ENCODE assay signal across 25 cellular contexts in the genomic region with DNA sequence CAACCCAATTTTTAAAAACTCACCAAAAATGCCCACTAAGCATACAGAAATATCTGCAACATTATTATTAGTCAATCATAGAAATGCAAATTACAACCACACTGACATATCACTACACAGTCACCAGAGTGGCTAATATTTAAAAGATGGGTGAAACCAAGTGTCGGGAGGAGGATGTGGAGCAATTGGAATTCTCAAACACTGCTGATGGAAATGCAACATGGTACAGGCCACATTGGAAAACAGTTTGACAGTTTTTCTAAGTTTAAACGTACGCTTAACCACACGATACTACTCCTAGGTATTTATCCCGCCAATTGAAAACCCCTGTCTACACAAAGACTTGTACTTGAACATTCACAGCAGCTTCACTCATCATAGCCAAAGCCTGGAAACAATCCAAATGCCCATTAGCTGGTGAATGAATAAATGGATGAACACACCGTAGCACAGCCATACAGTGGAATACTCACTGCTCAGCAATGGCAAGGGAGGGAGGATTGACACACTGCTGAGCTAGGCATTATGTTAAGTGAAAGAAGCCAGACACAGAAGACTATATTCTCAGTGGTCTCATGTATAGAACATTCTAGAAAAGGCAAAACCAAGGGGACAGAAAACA. TPM values are rescaled to one million over a fixed set of nuclear protein-coding genes. Genes with fewer than 3 reads are reported as not detected.
A peak's percentile ranks its signal among the peaks of the same experiment; 100 is the strongest.
DNase-seq lines count a peak whose midpoint lies in the region; TF ChIP-seq lines count a peak whose summit lies in the region.
"Had no signal": no experiment of that assay in that cellular context is flagged by ENCODE, and none has a peak within 500 bp of the region (broad histone marks: within the 10 kb centered on the region; RNA-seq: fewer than 3 reads in every experiment).

No MANE protein-coding gene starts in this region.

- peaks cover 10% of the 10 kb centered on the region; the same call in 1 of the 2 replicates for H3K27me3 ChIP-seq in OCI-LY3 (ENCODE audit: low read depth, low read length)
- no peaks in the 10 kb centered on the region for H3K27me3 ChIP-seq in CD4-positive, alpha-beta memory T cell (ENCODE audit: insufficient read depth, low read length)
- H3K27me3 ChIP-seq: BLaER1 had no signal

- H3K27ac Mint-ChIP-seq in CD4-positive, alpha-beta memory T cell, result no peak overlapping the region
- H3K27ac Mint-ChIP-seq: stimulated activated naive CD8-positive, alpha-beta T cell treated with anti-CD3 and anti-CD28 coated beads, Interleukin-15, amount 100 ng/mL, for 72 hours; T-cell; type B pancreatic cell had no signal

- no peak overlapping the region for H3K27ac ChIP-seq in OCI-LY3 (ENCODE audit: low read length)
- no peak overlapping the region for H3K27ac ChIP-seq in CD4-positive, alpha-beta memory T cell (ENCODE audit: low read depth, low read length)
- H3K27ac ChIP-seq: 22Rv1, BLaER1, gastroesophageal sphincter, left lung, prostate gland, VCaP had no signal

- no peaks in the 10 kb centered on the region for H3K79me2 ChIP-seq in OCI-LY3 (ENCODE audit: low read length)

- no peak overlapping the region for H3K4me3 Mint-ChIP-seq in CD4-positive, alpha-beta memory T cell
- H3K4me3 Mint-ChIP-seq: central memory CD8-positive, alpha-beta T cell; stimulated activated naive CD8-positive, alpha-beta T cell treated with anti-CD3 and anti-CD28 coated beads, Interleukin-15, amount 100 ng/mL, for 72 hours; T-cell; type B pancreatic cell had no signal

- intact Hi-C loops in CD4-positive, alpha-beta memory T cell (cut with micrococcal nuclease), result no loop called here

- POLR2A ChIA-PET in CD4-positive, alpha-beta memory T cell (lab: Charles Lee; ENCODE audit: partially characterized antibody), result no interaction called here

- peaks cover 8 to 18% of the 10 kb centered on the region in 2 donors for H3K27me3 Mint-ChIP-seq in CD4-positive, alpha-beta memory T cell
- H3K27me3 Mint-ChIP-seq: stimulated activated naive CD8-positive, alpha-beta T cell treated with anti-CD3 and anti-CD28 coated beads, Interleukin-15, amount 100 ng/mL, for 72 hours had no signal

- H3K36me3 Mint-ChIP-seq in CD4-positive, alpha-beta memory T cell, result no peaks in the 10 kb centered on the region
- H3K36me3 Mint-ChIP-seq: T-cell, type B pancreatic cell had no signal

- TF ChIP-seq CTCF in OCI-LY3 (IDR thresholded peaks at IDR 0.05; ENCODE audit: low read depth, low read length), result no peak

- no peaks in the 10 kb centered on the region for H4K20me1 ChIP-seq in OCI-LY3 (ENCODE audit: insufficient read depth, low read length)
- H4K20me1 ChIP-seq: BLaER1 had no signal

- H3K9ac ChIP-seq in OCI-LY3 (ENCODE audit: low read length), result no peak overlapping the region
- H3K9ac ChIP-seq: BLaER1 had no signal

- no peaks in the 10 kb centered on the region for H3K36me3 ChIP-seq in OCI-LY3 (replicated peaks; ENCODE audit: low read depth, low read length)
- no peaks in the 10 kb centered on the region for H3K36me3 ChIP-seq in CD4-positive, alpha-beta memory T cell (ENCODE audit: insufficient read depth, low read length)
- H3K36me3 ChIP-seq: BLaER1, gastroesophageal sphincter, HAP-1, left lung, prostate gland had no signal

- peaks cover 0 to 4% (median 0%) of the 10 kb centered on the region in 8 donors for H3K9me3 Mint-ChIP-seq in CD4-positive, alpha-beta memory T cell
- H3K9me3 Mint-ChIP-seq: central memory CD8-positive, alpha-beta T cell; stimulated activated naive CD8-positive, alpha-beta T cell treated with anti-CD3 and anti-CD28 coated beads, Interleukin-15, amount 100 ng/mL, for 72 hours had no signal

- peaks cover 0 to under 1% (median under 1%) of the 10 kb centered on the region in 4 donors for H3K4me1 Mint-ChIP-seq in CD4-positive, alpha-beta memory T cell
- H3K4me1 Mint-ChIP-seq: central memory CD8-positive, alpha-beta T cell had no signal

- CTCF ChIA-PET in CD4-positive, alpha-beta memory T cell (lab: Charles Lee; ENCODE audit: partially characterized antibody), result no interaction called here

- H3K4me1 ChIP-seq in OCI-LY3 (ENCODE audit: low read length), result peaks cover 22% of the 10 kb centered on the region
- H3K4me1 ChIP-seq in CD4-positive, alpha-beta memory T cell (ENCODE audit: insufficient read depth, low read length), result no peaks in the 10 kb centered on the region
- H3K4me1 ChIP-seq: gastroesophageal sphincter, HAP-1, left lung, prostate gland had no signal

- H3K9me3 ChIP-seq in OCI-LY3 (ENCODE audit: insufficient read depth, low read length), result no peaks in the 10 kb centered on the region
- H3K9me3 ChIP-seq in CD4-positive, alpha-beta memory T cell (ENCODE audit: control insufficient read depth in 1 of 2, low read length in 2 of 2), result no peaks in the 10 kb centered on the region
- H3K9me3 ChIP-seq: HAP-1, left lung, prostate gland had no signal

- H3K4me3 ChIP-seq in OCI-LY3 (ENCODE audit: low read length), result 0 out of 2 replicates have a peak overlapping the region, but pooled peaks have one; percentile 2
- no peak overlapping the region for H3K4me3 ChIP-seq in CD4-positive, alpha-beta memory T cell (ENCODE audit: low read length in 2 of 2)
- H3K4me3 ChIP-seq: BLaER1, gastroesophageal sphincter, HAP-1, left lung, prostate gland had no signal

- H3K4me2 ChIP-seq in OCI-LY3 (ENCODE audit: low read length), result peak overlapping the region; percentile 30
- H3K4me2 ChIP-seq: BLaER1 had no signal

- 0 out of 2 replicates have a peak overlapping the region, but pooled peaks have one; percentile 5 for H2AFZ ChIP-seq in OCI-LY3 (ENCODE audit: low read depth, low read length)

- DNase-seq in DMS 273 (lab: John Stamatoyannopoulos, UW; ENCODE audit: unreplicated experiment) (peak; percentile 62), DMS 273 treated with DMSO at 0.1 percent for 48 hours (lab: John Stamatoyannopoulos, UW) (no peak), NCI-H128 (lab: John Stamatoyannopoulos, UW; ENCODE audit: unreplicated experiment) (peak; percentile 72), kidney glomerular epithelial cell (lab: John Stamatoyannopoulos, UW) (peak; percentile 78), AG08395 (ENCODE audit: low spot score) (no peak), NCI-H146 (lab: John Stamatoyannopoulos, UW) (no peak)
- DNase-seq in CD4-positive, alpha-beta memory T cell, result no peak
- DNase-seq: activated CD4-positive, alpha-beta T cell treated with anti-CD3 and anti-CD28 coated beads, Interleukin-2, amount 50 U/mL, for 48 hours; left lung; MM.1S; NCI-H446 treated with DMSO at 0.1 percent for 48 hours; OCI-M1; SIG-M5; stimulated activated naive CD8-positive, alpha-beta T cell treated with anti-CD3 and anti-CD28 coated beads, Interleukin-15, amount 100 ng/mL, for 72 hours; T-cell had no signal

RNA-seq across cellular contexts. Expression of a gene that starts 16.3 kb away (rescaled TPM):
- under 1 TPM in 1 of 2 experiments, not detected in 1; 0.33 TPM for total RNA-seq in CD4-positive, alpha-beta memory T cell
- polyA plus RNA-seq in CD4-positive, alpha-beta memory T cell, result under 1 TPM in 1 of 2 donors, not detected in 1; 0.38 TPM

RNA-seq across cellular contexts. Expression of a gene that starts 27.9 kb away (rescaled TPM):
- 10 to 100 TPM; 62.7 to 63.2 TPM for total RNA-seq in CD4-positive, alpha-beta memory T cell
- 10 to 100 TPM; 41.6 to 42.5 TPM for polyA plus RNA-seq in CD4-positive, alpha-beta memory T cell

RNA-seq across cellular contexts. Expression of a gene that starts 31.8 kb away (rescaled TPM):
- total RNA-seq in CD4-positive, alpha-beta memory T cell, result not detected
- not detected for polyA plus RNA-seq in CD4-positive, alpha-beta memory T cell
- total RNA-seq: gastroesophageal sphincter, mononuclear cell, prostate gland, T-cell had no signal

RNA-seq across cellular contexts. Expression of a gene that starts 49.6 kb away (rescaled TPM):
- 10 to 100 TPM; 48.7 to 61.0 TPM for total RNA-seq in CD4-positive, alpha-beta memory T cell
- polyA plus RNA-seq in CD4-positive, alpha-beta memory T cell, result 10 to 100 TPM; 89.4 to 94.4 TPM

Comparison
In these comparisons a context has a peak if more than half of its experiments do, and no peak if none do; other contexts are left out.
1. DNase-seq: peak in DMS 273 (single experiment), NCI-H128 (single experiment) and kidney glomerular epithelial cell (single experiment); none in DMS 273 treated with DMSO at 0.1 percent for 48 hours (single experiment), AG08395 (single experiment), NCI-H146 (single experiment) and CD4-positive, alpha-beta memory T cell (0 of 5).